17 cellular contexts compared by ENCODE assay signal in genomic region chr13:113959198-113959597, GRCh38. TPM values are rescaled to one million over a fixed set of nuclear protein-coding genes. Genes with fewer than 3 reads are reported as not detected.
DNase-seq lines count a peak whose midpoint lies in the region; ATAC-seq, FAIRE-seq and TF ChIP-seq lines count a peak whose summit lies in the region.
"Had no signal": no experiment of that assay in that cellular context is flagged by ENCODE, and none has a peak within 500 bp of the region (broad histone marks: within the 10 kb centered on the region; RNA-seq: fewer than 3 reads in every experiment).

No MANE protein-coding gene starts in this region.

- no peaks in the 10 kb centered on the region for H3K79me2 ChIP-seq in mammary epithelial cell (ENCODE audit: insufficient read depth, low read length)
- no peaks in the 10 kb centered on the region for H3K79me2 ChIP-seq in endothelial cell of umbilical vein (ENCODE audit: control insufficient read depth, insufficient read depth, low read length)
- H3K79me2 ChIP-seq in trophoblast cell (ENCODE audit: control insufficient read depth, insufficient read depth, low read length, poor library complexity) = no peaks in the 10 kb centered on the region

- POLR2A ChIA-PET in Panc1 (lab: Charles Lee) (no interaction called here), endothelial cell of umbilical vein (lab: Charles Lee) (no interaction called here)

- no peak overlapping the region for H3K14ac ChIP-seq in trophoblast cell (ENCODE audit: low read length)

- intact Hi-C loops in mammary epithelial cell (cut with micrococcal nuclease) = no loop called here
- intact Hi-C loops in breast epithelium (cut with DNase I; ENCODE audit: low total_unique reads) = loop anchor here (5.0 kb wide), 1 partner anchor 268 kb away; no protein-coding TSS in a partner anchor
- intact Hi-C loops in Panc1 (cut with micrococcal nuclease; ENCODE audit: unreplicated experiment) = no loop called here
- intact Hi-C loops in endothelial cell of umbilical vein (cut with micrococcal nuclease) = no loop called here
- intact Hi-C loops in stomach (cut with DNase I; ENCODE audit: low total_unique reads) = no loop called here

- H4K8ac ChIP-seq in trophoblast cell (ENCODE audit: low read depth, low read length) = no peak overlapping the region

- H3K79me1 ChIP-seq in trophoblast cell (ENCODE audit: low read length) = no peaks in the 10 kb centered on the region

- FAIRE-seq in endothelial cell of umbilical vein (lab: Jason Lieb, UNC) = no peak
- FAIRE-seq: GM12892 had no signal

- H3K9me3 ChIP-seq in mammary epithelial cell (replicated peaks; ENCODE audit: insufficient read depth, low read length) (peaks cover 14% of the 10 kb centered on the region), breast epithelium (no peaks in the 10 kb centered on the region), Panc1 (ENCODE audit: control insufficient read depth, insufficient read depth, low read depth, low read length) (no peaks in the 10 kb centered on the region), endothelial cell of umbilical vein (replicated peaks; ENCODE audit: control insufficient read depth, insufficient read depth, low read length) (no peaks in the 10 kb centered on the region), stomach (peaks cover 0 to 5% (median 0%) of the 10 kb centered on the region in 4 donors), trophoblast cell (ENCODE audit: insufficient read depth, low read depth, low read length) (peaks cover 41% of the 10 kb centered on the region)
- H3K9me3 ChIP-seq: lower lobe of right lung had no signal

- H2BK120ac ChIP-seq in trophoblast cell (ENCODE audit: insufficient read depth, low read length, poor library complexity) = no peak overlapping the region

- no peak overlapping the region for H2BK5ac ChIP-seq in trophoblast cell (ENCODE audit: low read depth, low read length, poor library complexity)

- no peak for TF ChIP-seq EP300 in stomach (IDR thresholded peaks at IDR 0.05)

- H3K4me1 ChIP-seq in mammary epithelial cell (ENCODE audit: insufficient read depth, low read length) = no peaks in the 10 kb centered on the region
- H3K4me1 ChIP-seq in breast epithelium = no peaks in the 10 kb centered on the region
- H3K4me1 ChIP-seq in Panc1 (ENCODE audit: control insufficient read depth, insufficient read depth, low read length) = no peaks in the 10 kb centered on the region
- no peaks in the 10 kb centered on the region for H3K4me1 ChIP-seq in endothelial cell of umbilical vein (ENCODE audit: control insufficient read depth, extremely low read depth, insufficient read depth, low read length)
- no peaks in the 10 kb centered on the region for H3K4me1 ChIP-seq in stomach
- no peaks in the 10 kb centered on the region for H3K4me1 ChIP-seq in trophoblast cell (ENCODE audit: control insufficient read depth in 1 of 2, insufficient read depth in 2 of 2, low read length in 2 of 2)
- H3K4me1 ChIP-seq: lower lobe of right lung had no signal

- H3K4me3 ChIP-seq in mammary epithelial cell (replicated peaks in 1 of 3; ENCODE audit: insufficient read depth in 1 of 3, low read depth in 2 of 3, low read length in 3 of 3) (no peak overlapping the region), breast epithelium (no peak overlapping the region), Panc1 (ENCODE audit: low read depth in 2 of 2, low read length in 2 of 2) (no peak overlapping the region), endothelial cell of umbilical vein (replicated peaks in 1 of 3; ENCODE audit: insufficient read depth in 1 of 3, low read depth in 1 of 3, low read length in 3 of 3) (no peak overlapping the region), stomach (no peak overlapping the region), trophoblast cell (ENCODE audit: low read depth, low read length) (no peak overlapping the region)
- H3K4me3 ChIP-seq: lower lobe of right lung had no signal

- H4K20me1 ChIP-seq in mammary epithelial cell (ENCODE audit: insufficient read depth, low read length) (peaks cover 2% of the 10 kb centered on the region), endothelial cell of umbilical vein (replicated peaks; ENCODE audit: control insufficient read depth, extremely low read depth, insufficient read depth, low read length) (no peaks in the 10 kb centered on the region)

- H3K18ac ChIP-seq in trophoblast cell (ENCODE audit: low read length) = no peak overlapping the region

- in situ Hi-C loops in mammary epithelial cell (cut with MboI; ENCODE audit: low sequenced_read_pairs in 2 of 2) (no loop called here), Panc1 (cut with HindIII; ENCODE audit: low pct_unique_long_range_greater_than_20kb, low sequenced_read_pairs) (no loop called here)

- H3K9me1 ChIP-seq in endothelial cell of umbilical vein (replicated peaks; ENCODE audit: control insufficient read depth, extremely low read depth, insufficient read depth, low read length) = no peaks in the 10 kb centered on the region

- no peak overlapping the region for H2AK5ac ChIP-seq in trophoblast cell (ENCODE audit: low read length)

- TF ChIP-seq CTCF in mammary epithelial cell (conservative IDR thresholded peaks at IDR 0.05 in 1 of 2, IDR thresholded peaks at IDR 0.05 in 1 of 2; ENCODE audit: extremely low read depth in 1 of 2, insufficient read depth in 1 of 2, low read depth in 1 of 2, low read length in 2 of 2) (no peak), breast epithelium (IDR thresholded peaks at IDR 0.05) (no peak), Panc1 (IDR thresholded peaks at IDR 0.05) (no peak), endothelial cell of umbilical vein (IDR thresholded peaks at IDR 0.05; ENCODE audit: extremely low read depth in 1 of 2, insufficient read depth in 1 of 2, low read depth in 1 of 2, low read length in 2 of 2) (no peak), stomach (IDR thresholded peaks at IDR 0.05) (no peak)

- DNase-seq in mammary epithelial cell (peak; percentile 38), breast epithelium (ENCODE audit: low spot score in 2 of 2) (no peak), Panc1 (ENCODE audit: low read depth, low spot score) (no peak), endothelial cell of umbilical vein (ENCODE audit: low read depth, low spot score) (peak; percentile 90), stomach (peak; percentile 66), NK-92 (lab: John Stamatoyannopoulos, UW; ENCODE audit: unreplicated experiment) (no peak), SKM-1 treated with dmso at 0.1 percent for 144 hours (lab: John Stamatoyannopoulos, UW; ENCODE audit: unreplicated experiment) (no peak), trophoblast cell (no peak)
- DNase-seq: activated CD4-positive, alpha-beta T cell treated with anti-CD3 and anti-CD28 coated beads for 48 hours; activated T-cell treated with anti-CD3 and anti-CD28 coated beads, Interleukin-2, amount 50 U/mL, for 4 hours; GDM1; KBM-7; NCI-H1436 treated with DMSO at 0.1 percent for 48 hours; nephron progenitor cell; T-helper 9 cell had no signal

- H3K4ac ChIP-seq in trophoblast cell (ENCODE audit: low read depth, low read length) = no peak overlapping the region

- 0 out of 2 replicates have a peak, but pooled peaks have one; percentile 35 for ATAC-seq in Panc1
- ATAC-seq: activated T-cell treated with anti-CD3 and anti-CD28 coated beads, Interleukin-2, amount 50 U/mL, for 4 hours had no signal

- H3K9ac ChIP-seq in mammary epithelial cell (ENCODE audit: insufficient read depth, low read length) = no peak overlapping the region
- H3K9ac ChIP-seq in endothelial cell of umbilical vein (replicated peaks; ENCODE audit: extremely low read depth, insufficient read depth, low read length) = no peak overlapping the region
- H3K9ac ChIP-seq in trophoblast cell (ENCODE audit: low read length) = no peak overlapping the region

- CTCF ChIA-PET in mammary epithelial cell (lab: Charles Lee; ENCODE audit: low non-redundant PET) = interaction anchor here (0.6 kb wide), 1 partner anchor 200 kb away, joined by 3 read pairs; the partner anchor contains the start of gene TMEM255B
- CTCF ChIA-PET in Panc1 (lab: Charles Lee) = no interaction called here
- CTCF ChIA-PET in endothelial cell of umbilical vein (lab: Charles Lee) = interaction anchor here (1.1 to 1.7 kb wide), 2 partner anchors 9 to 277 kb away, joined by 3 to 5 read pairs; no protein-coding TSS in a partner anchor

- H3K27ac ChIP-seq in mammary epithelial cell (ENCODE audit: insufficient read depth, low read depth, low read length) (no peak overlapping the region), breast epithelium (no peak overlapping the region), Panc1 (ENCODE audit: low read length) (no peak overlapping the region), endothelial cell of umbilical vein (ENCODE audit: insufficient read depth, low read depth, low read length) (no peak overlapping the region), stomach (no peak overlapping the region), trophoblast cell (ENCODE audit: low read depth, low read length) (no peak overlapping the region)
- H3K27ac ChIP-seq: lower lobe of right lung had no signal

- 89% methylated on average over 1 of the region's 1 CpG for WGBS in mammary epithelial cell (ENCODE audit: low coverage, missing lambda C conversion rate)
- WGBS in stomach, 5 donors = 46 to 82% (median 67%) methylated on average over 1 of the region's 1 CpG
- no CpG with 5 or more reads among the region's 1 CpG for WGBS in trophoblast cell (ENCODE audit: extremely low coverage, insufficient coverage, insufficient read length)

- no peak overlapping the region for H4K91ac ChIP-seq in trophoblast cell (ENCODE audit: low read depth, low read length)

- H3K23ac ChIP-seq in trophoblast cell (ENCODE audit: low read length) = no peak overlapping the region

- H3K27me3 ChIP-seq in mammary epithelial cell (ENCODE audit: insufficient read depth, low read length) (no peaks in the 10 kb centered on the region), breast epithelium (no peaks in the 10 kb centered on the region), Panc1 (ENCODE audit: control insufficient read depth, insufficient read depth, low read length) (no peaks in the 10 kb centered on the region), endothelial cell of umbilical vein (ENCODE audit: control insufficient read depth in 2 of 2, insufficient read depth in 2 of 2, low read length in 2 of 2) (no peaks in the 10 kb centered on the region), stomach (no peaks in the 10 kb centered on the region), trophoblast cell (ENCODE audit: insufficient read depth, low read length) (no peaks in the 10 kb centered on the region)

- H4K12ac ChIP-seq in trophoblast cell (ENCODE audit: low read depth, low read length) = no peak overlapping the region

- H3K36me3 ChIP-seq in mammary epithelial cell (ENCODE audit: insufficient read depth, low read length) = no peaks in the 10 kb centered on the region
- H3K36me3 ChIP-seq in breast epithelium = no peaks in the 10 kb centered on the region
- H3K36me3 ChIP-seq in Panc1 (ENCODE audit: control insufficient read depth, insufficient read depth, low read length) = no peaks in the 10 kb centered on the region
- no peaks in the 10 kb centered on the region for H3K36me3 ChIP-seq in endothelial cell of umbilical vein (ENCODE audit: control insufficient read depth in 2 of 2, extremely low read depth in 1 of 2, insufficient read depth in 2 of 2, low read length in 2 of 2)
- peaks cover 11 to 26% (median 21%) of the 10 kb centered on the region in 4 donors for H3K36me3 ChIP-seq in stomach
- peaks cover 0 to 6% of the 10 kb centered on the region in 2 experiments for H3K36me3 ChIP-seq in trophoblast cell (ENCODE audit: control insufficient read depth in 1 of 2, insufficient read depth in 2 of 2, low read length in 2 of 2)
- H3K36me3 ChIP-seq: lower lobe of right lung had no signal

- no peak overlapping the region for H3K4me2 ChIP-seq in mammary epithelial cell (ENCODE audit: insufficient read depth, low read depth, low read length)
- H3K4me2 ChIP-seq in endothelial cell of umbilical vein (ENCODE audit: insufficient read depth, low read length) = no peak overlapping the region
- H3K4me2 ChIP-seq in trophoblast cell (ENCODE audit: low read length) = no peak overlapping the region

- dilution Hi-C loops in mammary epithelial cell (cut with HindIII; ENCODE audit: low sequenced_read_pairs) = loop anchor here (10.0 kb wide), 1 partner anchor 76 kb away; no protein-coding TSS in a partner anchor
- dilution Hi-C loops in endothelial cell of umbilical vein (cut with MboI; ENCODE audit: extremely low pct_ligation_motif_present, low sequenced_read_pairs) = no loop called here

- no peak overlapping the region for H2BK12ac ChIP-seq in trophoblast cell (ENCODE audit: low read length)

- TF ChIP-seq POLR2A in breast epithelium (IDR thresholded peaks at IDR 0.05) (no peak), endothelial cell of umbilical vein (IDR thresholded peaks at IDR 0.05; ENCODE audit: low read depth, low read length) (no peak), stomach (IDR thresholded peaks at IDR 0.05) (no peak)

- no TSS peak for BruUV-seq in mammary epithelial cell (replicated peaks; lab: Mats Ljungman, UMichigan)
- no TSS peak for BruUV-seq in Panc1 (replicated peaks; lab: Mats Ljungman, UMichigan)
- BruUV-seq in endothelial cell of umbilical vein (replicated peaks; lab: Mats Ljungman, UMichigan) = no TSS peak

- H2AFZ ChIP-seq in mammary epithelial cell (ENCODE audit: low read depth, low read length) = no peak overlapping the region
- H2AFZ ChIP-seq in endothelial cell of umbilical vein (ENCODE audit: low read depth, low read length) = no peak overlapping the region
- no peak overlapping the region for H2AFZ ChIP-seq in trophoblast cell (ENCODE audit: insufficient read depth, low read length, poor library complexity)

RNA-seq across cellular contexts. Expression of gene C13orf46, which starts 14.7 kb away (rescaled TPM):
- total RNA-seq in mammary epithelial cell = under 1 TPM; 0.26 to 0.33 TPM
- polyA plus RNA-seq in mammary epithelial cell = 0.09 TPM
- polyA minus RNA-seq in mammary epithelial cell = not detected
- under 1 TPM; 0.16 to 0.73 (median 0.66) TPM for total RNA-seq in breast epithelium
- total RNA-seq in Panc1 (2021; ENCODE audit: unreplicated experiment) = 2.6 TPM
- 1.5 TPM for polyA plus RNA-seq in Panc1 (2012; ENCODE audit: insufficient read length)
- 1.7 and 1.9 TPM in 2 replicates for total RNA-seq in endothelial cell of umbilical vein
- 1.2 and 1.3 TPM in 2 replicates for polyA plus RNA-seq in endothelial cell of umbilical vein
- 0.30 and 0.37 TPM in 2 replicates for polyA plus RNA-seq in endothelial cell of umbilical vein (2011; cell fraction: cytosol; rRNA removed)
- 6.3 and 7.7 TPM in 2 replicates for polyA plus RNA-seq in endothelial cell of umbilical vein (2011; cell fraction: nucleus; rRNA removed)
- 0.52 and 0.86 TPM in 2 replicates for polyA plus RNA-seq in endothelial cell of umbilical vein (2012)
- 2.0 and 2.2 TPM in 2 replicates for polyA minus RNA-seq in endothelial cell of umbilical vein
- 0.41 TPM for polyA minus RNA-seq in endothelial cell of umbilical vein (2011; cell fraction: cytosol; rRNA and poly(A)+ RNA removed)
- polyA minus RNA-seq in endothelial cell of umbilical vein (2011; cell fraction: nucleus; rRNA and poly(A)+ RNA removed) = 4.6 and 7.2 TPM in 2 replicates
- total RNA-seq in stomach = 10 to 100 TPM in 2 of 5 donors, 1 to 10 TPM in 1, under 1 TPM in 1, not detected in 1; 0.58 to 32.6 (median 12.0) TPM
- polyA plus RNA-seq in stomach = 10 to 100 TPM in 1 of 3 donors, 1 to 10 TPM in 1, under 1 TPM in 1; 0.95 to 17.6 (median 8.7) TPM
- 0.12 and 0.15 TPM in 2 replicates for polyA plus RNA-seq in trophoblast cell (2013)

Comparison
In these comparisons a context has a peak if more than half of its experiments do, and no peak if none do; other contexts are left out.
1. DNase-seq: peak in mammary epithelial cell (single experiment), endothelial cell of umbilical vein (single experiment) and stomach (single experiment); none in breast epithelium (0 of 2), Panc1 (single experiment), NK-92 (single experiment), SKM-1 treated with dmso at 0.1 percent for 144 hours (single experiment) and trophoblast cell (0 of 2).